In genomic region chr21:46667191-46667734, GRCh38 we compare ENCODE assay signal across 8 cellular contexts. TPM values are rescaled to one million over a fixed set of nuclear protein-coding genes. Genes with fewer than 3 reads are reported as not detected.
DNase-seq lines count a peak whose midpoint lies in the region; ATAC-seq and TF ChIP-seq lines count a peak whose summit lies in the region.

No MANE protein-coding gene starts in this region.

- H3K36me3 ChIP-seq in CD4-positive, alpha-beta memory T cell (ENCODE audit: insufficient read depth, low read length): peaks cover 18% of the 10 kb centered on the region
- H3K36me3 ChIP-seq in HUES64 (ENCODE audit: insufficient read depth, low read length) (peaks cover 11% of the 10 kb centered on the region), right atrium auricular region (no peaks in the 10 kb centered on the region)

- POLR2A ChIA-PET in CD4-positive, alpha-beta memory T cell (lab: Charles Lee; ENCODE audit: partially characterized antibody): interaction anchor here (0.8 kb wide), 1 partner anchor 32 kb away, joined by 3 read pairs; the partner anchor contains the start of gene PRMT2

- TF ChIP-seq CTCF in right atrium auricular region (IDR thresholded peaks at IDR 0.05): no peak

- H3K4me1 ChIP-seq in CD4-positive, alpha-beta memory T cell (ENCODE audit: insufficient read depth, low read length): peaks cover 15% of the 10 kb centered on the region
- H3K4me1 ChIP-seq in HUES64 (ENCODE audit: insufficient read depth, low read length) (0 out of 2 replicates have a peak, but pooled peaks cover 4% of the 10 kb centered on the region), right atrium auricular region (peaks cover 0 to 16% of the 10 kb centered on the region in 2 donors)

- no peak overlapping the region for H3K27ac ChIP-seq in CD4-positive, alpha-beta memory T cell (ENCODE audit: low read depth, low read length)
- H3K27ac ChIP-seq in HUES64 (ENCODE audit: low read depth, low read length) (no peak overlapping the region), right atrium auricular region (no peak overlapping the region)

- CTCF ChIA-PET in CD4-positive, alpha-beta memory T cell (lab: Charles Lee; ENCODE audit: partially characterized antibody): no interaction called here

- peaks cover 0 to 1% (median 0%) of the 10 kb centered on the region in 8 donors for H3K9me3 Mint-ChIP-seq in CD4-positive, alpha-beta memory T cell

- H3K27ac Mint-ChIP-seq in CD4-positive, alpha-beta memory T cell: no peak overlapping the region

- WGBS in HUES64: 3% methylated on average over 47 of the region's 47 CpGs

- peaks cover 5 to 17% (median 6%) of the 10 kb centered on the region in 4 donors for H3K4me1 Mint-ChIP-seq in CD4-positive, alpha-beta memory T cell

- H3K36me3 Mint-ChIP-seq in CD4-positive, alpha-beta memory T cell: peaks cover 18 to 30% of the 10 kb centered on the region in 2 donors

- peaks cover 5% of the 10 kb centered on the region for H3K27me3 ChIP-seq in CD4-positive, alpha-beta memory T cell (ENCODE audit: insufficient read depth, low read length)
- peaks cover 23% of the 10 kb centered on the region for H3K27me3 ChIP-seq in HUES64 (ENCODE audit: insufficient read depth, low read length)
- no peaks in the 10 kb centered on the region for H3K27me3 ChIP-seq in right atrium auricular region

- no peaks in the 10 kb centered on the region for H3K9me3 ChIP-seq in CD4-positive, alpha-beta memory T cell (ENCODE audit: control insufficient read depth in 1 of 2, low read length in 2 of 2)
- no peaks in the 10 kb centered on the region for H3K9me3 ChIP-seq in HUES64 (ENCODE audit: insufficient read depth, low read depth, low read length)
- H3K9me3 ChIP-seq in right atrium auricular region: no peaks in the 10 kb centered on the region

- no peak for ATAC-seq in HG03280 (IDR thresholded peaks at IDR 0.05; ENCODE audit: unreplicated experiment)

- DNase-seq in CD4-positive, alpha-beta memory T cell: peak in 2 of 5 donors; percentile 11 to 12
- DNase-seq in activated T-cell treated with anti-CD3 and anti-CD28 coated beads, Interleukin-2, amount 50 U/mL, for 48 hours: peak; percentile 48 to 53
- DNase-seq in right atrium auricular region (ENCODE audit: low spot score): no peak
- DNase-seq in skeletal muscle cell (ENCODE audit: low read depth): no peak
- no peak for DNase-seq in Ammon's horn (ENCODE audit: low spot score)
- no peak for DNase-seq in KG1 (lab: John Stamatoyannopoulos, UW)

- intact Hi-C loops in CD4-positive, alpha-beta memory T cell (cut with micrococcal nuclease): no loop called here

- H3K4me3 Mint-ChIP-seq in CD4-positive, alpha-beta memory T cell: peak overlapping the region; percentile 73 to 88 (median 83)

- H3K4me3 ChIP-seq in CD4-positive, alpha-beta memory T cell (ENCODE audit: low read length in 2 of 2): peak overlapping the region in 1 of 2 donors; percentile 43
- H3K4me3 ChIP-seq in HUES64 (ENCODE audit: low read length) (peak overlapping the region; percentile 76), right atrium auricular region (peak overlapping the region; percentile 28 to 50), skeletal muscle cell (ENCODE audit: low read depth, low read length) (peak overlapping the region; percentile 68)

- H3K27me3 Mint-ChIP-seq in CD4-positive, alpha-beta memory T cell: peaks cover 0 to 1% of the 10 kb centered on the region in 2 donors

- peak overlapping the region; percentile 60 for H3K9ac ChIP-seq in HUES64 (ENCODE audit: low read depth, low read length)

RNA-seq across cellular contexts. Expression of gene PRMT2, which starts 31.8 kb away (rescaled TPM):
- total RNA-seq in CD4-positive, alpha-beta memory T cell: 100 to 1,000 TPM; 175 to 177 TPM
- 100 to 1,000 TPM; 218 to 348 TPM for polyA plus RNA-seq in CD4-positive, alpha-beta memory T cell
- 48.1 TPM for polyA plus RNA-seq in HUES64 (2013, experiment 1 of 2)
- 51.5 TPM for polyA plus RNA-seq in HUES64 (2013, experiment 2 of 2)
- 10 to 100 TPM; 36.7 to 60.5 TPM for total RNA-seq in right atrium auricular region

Comparison
In these comparisons a context has a peak if more than half of its experiments do, and no peak if none do; other contexts are left out.
1. DNase-seq: peak in activated T-cell treated with anti-CD3 and anti-CD28 coated beads, Interleukin-2, amount 50 U/mL, for 48 hours (2 of 2); none in right atrium auricular region (single experiment), skeletal muscle cell (single experiment), Ammon's horn (single experiment) and KG1 (single experiment).